8 cellular contexts compared by ENCODE assay signal in the genomic region with DNA sequence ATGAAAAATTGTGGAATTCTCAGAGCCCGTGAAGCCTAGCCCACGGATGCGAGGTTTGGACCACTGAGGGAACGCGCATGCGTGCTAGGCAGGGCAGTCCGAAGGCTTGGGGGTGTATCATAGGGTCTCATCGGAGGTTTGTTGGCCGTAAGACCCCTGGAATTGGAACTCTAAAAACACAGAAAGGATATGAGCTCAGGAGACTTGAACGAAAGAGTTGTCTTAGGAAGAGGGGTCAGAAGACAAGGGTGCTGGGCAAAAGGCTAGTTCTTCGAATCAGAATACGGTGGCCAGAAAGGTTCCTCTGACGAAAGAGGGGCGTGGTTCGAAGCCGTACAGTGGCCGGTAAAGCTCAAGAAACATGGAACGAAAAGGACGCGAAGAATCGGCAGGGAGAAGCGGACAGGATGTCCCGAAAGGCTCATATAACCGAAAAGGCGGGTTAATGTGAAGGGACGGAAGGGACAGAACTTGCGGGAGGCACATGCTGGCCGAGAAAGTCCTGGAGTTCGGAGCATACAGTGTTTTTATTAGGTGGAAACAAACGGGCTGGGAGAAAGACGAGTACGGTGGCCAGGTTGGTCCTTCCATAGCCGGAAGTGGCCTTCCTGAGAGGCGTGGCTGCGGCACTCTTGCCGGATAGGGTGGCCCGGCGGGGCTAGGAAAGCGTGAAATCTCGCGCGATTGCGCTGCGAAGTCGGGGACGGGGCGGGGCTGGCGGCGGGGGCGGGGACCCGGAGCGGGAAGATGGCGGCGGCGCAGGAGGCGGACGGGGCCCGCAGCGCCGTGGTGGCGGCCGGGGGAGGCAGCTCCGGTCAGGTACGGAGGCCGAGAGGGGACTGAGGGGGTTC.
DNase-seq lines count a peak whose midpoint lies in the region; ATAC-seq and TF ChIP-seq lines count a peak whose summit lies in the region.

A gene with protein sequence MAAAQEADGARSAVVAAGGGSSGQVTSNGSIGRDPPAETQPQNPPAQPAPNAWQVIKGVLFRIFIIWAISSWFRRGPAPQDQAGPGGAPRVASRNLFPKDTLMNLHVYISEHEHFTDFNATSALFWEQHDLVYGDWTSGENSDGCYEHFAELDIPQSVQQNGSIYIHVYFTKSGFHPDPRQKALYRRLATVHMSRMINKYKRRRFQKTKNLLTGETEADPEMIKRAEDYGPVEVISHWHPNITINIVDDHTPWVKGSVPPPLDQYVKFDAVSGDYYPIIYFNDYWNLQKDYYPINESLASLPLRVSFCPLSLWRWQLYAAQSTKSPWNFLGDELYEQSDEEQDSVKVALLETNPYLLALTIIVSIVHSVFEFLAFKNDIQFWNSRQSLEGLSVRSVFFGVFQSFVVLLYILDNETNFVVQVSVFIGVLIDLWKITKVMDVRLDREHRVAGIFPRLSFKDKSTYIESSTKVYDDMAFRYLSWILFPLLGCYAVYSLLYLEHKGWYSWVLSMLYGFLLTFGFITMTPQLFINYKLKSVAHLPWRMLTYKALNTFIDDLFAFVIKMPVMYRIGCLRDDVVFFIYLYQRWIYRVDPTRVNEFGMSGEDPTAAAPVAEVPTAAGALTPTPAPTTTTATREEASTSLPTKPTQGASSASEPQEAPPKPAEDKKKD (plus strand): TSS at position 732 of the 851 bp plus-strand sequence. CDS start 16 bp downstream, at position 748.

- ATAC-seq in GM19395 (IDR thresholded peaks at IDR 0.05; ENCODE audit: unreplicated experiment), result peak; percentile 87
- ATAC-seq in HG03558 (IDR thresholded peaks at IDR 0.05; ENCODE audit: extremely low read depth, unreplicated experiment), result peak; percentile 63

- TF ChIP-seq CTCF in C4-2B (conservative IDR thresholded peaks at IDR 0.05), result no peak

- H3K27ac ChIP-seq in C4-2B, result peak within 1 kb of the TSS; percentile 96

- DNase-seq in NCI-H748 (lab: John Stamatoyannopoulos, UW; ENCODE audit: unreplicated experiment), result peak; percentile 99
- peak; percentile 96 for DNase-seq in activated CD4-positive, alpha-beta T cell treated with anti-CD3 and anti-CD28 coated beads, Interleukin-2, amount 50 U/mL, for 1 hour
- peak; percentile 59 for DNase-seq in cortex of kidney (lab: John Stamatoyannopoulos, UW)
- peak; percentile 99 for DNase-seq in left kidney (ENCODE audit: low read depth, low spot score)
- DNase-seq in stimulated activated CD4-positive, alpha-beta T cell treated with anti-CD3 and anti-CD28 coated beads, Interleukin-1b, Interleukin-23, amount 100 ng/mL, for 48 hours, result peak; percentile 97

Comparison
In these comparisons a context has a peak if more than half of its experiments do, and no peak if none do; other contexts are left out.
1. Peak in every context shown above with its lines: DNase-seq, ATAC-seq and H3K27ac ChIP-seq.